Comparison of ENCODE assay signal across 28 cellular contexts in genomic region chr4:6332669-6333050, GRCh38.
"Had no signal": no experiment of that assay in that cellular context is flagged by ENCODE, and none has a peak within 500 bp of the region (broad histone marks: within the 10 kb centered on the region; RNA-seq: fewer than 3 reads in every experiment).

No MANE protein-coding gene starts in this region.

- H3K9me3 ChIP-seq: MG63 had no signal

- H3K27me3 ChIP-seq: MG63 had no signal

- H3K36me3 ChIP-seq: MG63 had no signal

- H3K4me3 ChIP-seq: MG63 had no signal

- DNase-seq: MG63, MV-4-11, NCI-H1048, NCI-H1092, NCI-H1105, NCI-H1105 treated with DMSO at 0.1 percent for 48 hours, NCI-H1417 treated with DMSO at 0.1 percent for 48 hours, NCI-H1436, NCI-H1436 treated with DMSO at 0.1 percent for 48 hours, NCI-H146, NCI-H1694, NCI-H1694 treated with DMSO at 0.1 percent for 48 hours, NCI-H187, NCI-H187 treated with DMSO at 0.1 percent for 48 hours, NCI-H1930, NCI-H2029 treated with DMSO at 0.1 percent for 48 hours, NCI-H2081, NCI-H2081 treated with DMSO at 0.1 percent for 48 hours, NCI-H2107, NCI-H2171, NCI-H2171 treated with DMSO at 0.1 percent for 48 hours, NCI-H2227 treated with DMSO at 0.1 percent for 48 hours, NCI-H226, NCI-H345, NCI-H446, NCI-H446 treated with DMSO at 0.1 percent for 48 hours, NCI-H510A, NCI-H510A treated with DMSO at 0.1 percent for 48 hours had no signal
